Comparison of ENCODE assay signal across 11 cellular contexts in the genomic region with DNA sequence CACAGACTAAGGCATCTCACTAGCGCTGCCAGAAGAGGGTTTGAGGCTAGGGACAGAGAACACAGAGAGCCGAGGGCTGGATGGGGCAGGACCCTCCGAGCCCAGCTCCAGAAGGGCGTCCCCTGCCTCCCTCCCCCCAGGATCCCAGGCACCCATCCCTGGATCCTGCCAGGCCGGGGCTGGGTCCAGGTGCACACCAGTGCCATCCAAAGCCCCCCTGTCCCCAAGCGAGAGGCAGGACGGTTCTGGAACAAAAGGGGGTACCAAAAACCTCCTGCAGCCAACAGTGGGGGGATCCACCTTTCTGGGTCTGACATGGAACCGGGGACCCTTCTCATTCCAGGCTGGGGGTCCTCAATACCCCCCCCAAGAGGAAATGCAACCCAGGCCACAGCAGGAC. TPM values are rescaled to one million over a fixed set of nuclear protein-coding genes. Genes with fewer than 3 reads are reported as not detected.
DNase-seq lines count a peak whose midpoint lies in the region; ATAC-seq and TF ChIP-seq lines count a peak whose summit lies in the region.
"Had no signal": no experiment of that assay in that cellular context is flagged by ENCODE, and none has a peak within 500 bp of the region (broad histone marks: within the 10 kb centered on the region; RNA-seq: fewer than 3 reads in every experiment).

No MANE protein-coding gene starts in this region.

- peaks cover 34% of the 10 kb centered on the region for H3F3A ChIP-seq in MM.1S (ENCODE audit: insufficient read depth, low read length)

- H3K27me3 ChIP-seq in MM.1S (replicated peaks; ENCODE audit: insufficient read depth, low read length) (no peaks in the 10 kb centered on the region), testis (no peaks in the 10 kb centered on the region)
- H3K27me3 ChIP-seq: SJCRH30, thyroid gland had no signal

- 30 to 80% methylated on average over 2 to 8 of the region's 8 CpGs for WGBS in testis, 2 donors

- no peak overlapping the region for H3K4me3 ChIP-seq in MM.1S (ENCODE audit: low read length)
- no peak overlapping the region for H3K4me3 ChIP-seq in testis
- H3K4me3 ChIP-seq: SJCRH30, thyroid gland had no signal

- H3K27ac ChIP-seq in MM.1S (ENCODE audit: low read length): no peak overlapping the region
- peak overlapping the region in 1 of 2 donors; percentile 19 for H3K27ac ChIP-seq in testis
- H3K27ac ChIP-seq: SJCRH30, thyroid gland had no signal

- peak overlapping the region; percentile 14; the same call in 1 of the 2 replicates for H3K9ac ChIP-seq in MM.1S (ENCODE audit: low read length)

- H3K4me1 ChIP-seq in MM.1S (ENCODE audit: low read length) (peaks cover 40% of the 10 kb centered on the region), testis (peaks cover 45% of the 10 kb centered on the region)

- H3K9me2 ChIP-seq in MM.1S (replicated peaks; ENCODE audit: insufficient read depth, low read length): no peaks in the 10 kb centered on the region

- DNase-seq in activated T-cell treated with anti-CD3 and anti-CD28 coated beads, Interleukin-2, amount 50 U/mL, for 24 hours: no peak
- no peak for DNase-seq in activated T-cell treated with anti-CD3 and anti-CD28 coated beads, Interleukin-2, amount 50 U/mL, for 48 hours
- no peak for DNase-seq in MM.1S
- DNase-seq in central memory CD8-positive, alpha-beta T cell (ENCODE audit: low spot score in 2 of 2): no peak
- no peak for DNase-seq in stimulated activated effector memory CD8-positive, alpha-beta T cell treated with anti-CD3 and anti-CD28 coated beads, Interleukin-12 subunit alpha, Interleukin-12 subunit beta, amount 100 ng/mL, for 72 hours (ENCODE audit: low spot score in 2 of 2)
- no peak for DNase-seq in testis

- H3K4me3 Mint-ChIP-seq in activated T-cell treated with anti-CD3 and anti-CD28 coated beads, Interleukin-2, amount 50 U/mL, for 24 hours: no peak overlapping the region
- no peak overlapping the region for H3K4me3 Mint-ChIP-seq in central memory CD8-positive, alpha-beta T cell
- peak overlapping the region; percentile 52 for H3K4me3 Mint-ChIP-seq in stimulated activated effector memory CD8-positive, alpha-beta T cell treated with anti-CD3 and anti-CD28 coated beads, Interleukin-12 subunit alpha, Interleukin-12 subunit beta, amount 100 ng/mL, for 72 hours

- peak overlapping the region; percentile 34; the same call in 1 of the 2 replicates for H3K4me2 ChIP-seq in MM.1S (ENCODE audit: low read depth, low read length)

- no peak overlapping the region for H2AFZ ChIP-seq in MM.1S (ENCODE audit: low read length)

- peaks cover 64% of the 10 kb centered on the region for H3K79me2 ChIP-seq in MM.1S (ENCODE audit: low read length)

- no peaks in the 10 kb centered on the region for H3K36me3 ChIP-seq in MM.1S (replicated peaks; ENCODE audit: insufficient read depth, low read length)
- no peaks in the 10 kb centered on the region for H3K36me3 ChIP-seq in testis (ENCODE audit: low read depth, missing control alignments)
- H3K36me3 ChIP-seq: SJCRH30, thyroid gland had no signal

- peak overlapping the region; percentile 96 for H3K27ac Mint-ChIP-seq in activated T-cell treated with anti-CD3 and anti-CD28 coated beads, Interleukin-2, amount 50 U/mL, for 24 hours
- peak overlapping the region; percentile 79 for H3K27ac Mint-ChIP-seq in central memory CD8-positive, alpha-beta T cell (ENCODE audit: low read depth)
- H3K27ac Mint-ChIP-seq in stimulated activated effector memory CD8-positive, alpha-beta T cell treated with anti-CD3 and anti-CD28 coated beads, Interleukin-12 subunit alpha, Interleukin-12 subunit beta, amount 100 ng/mL, for 72 hours: peak overlapping the region; percentile 75

- TF ChIP-seq POLR2A in testis (IDR thresholded peaks at IDR 0.05): no peak

- H3K27me3 Mint-ChIP-seq in activated T-cell treated with anti-CD3 and anti-CD28 coated beads, Interleukin-2, amount 50 U/mL, for 24 hours: no peaks in the 10 kb centered on the region
- no peaks in the 10 kb centered on the region for H3K27me3 Mint-ChIP-seq in central memory CD8-positive, alpha-beta T cell
- H3K27me3 Mint-ChIP-seq: activated CD8-positive, alpha-beta memory T cell treated with anti-CD3 and anti-CD28 coated beads, Interleukin-2, amount 10 ng/mL, durations not matched to agents 7 days and 5 days had no signal

- no peaks in the 10 kb centered on the region for H4K20me1 ChIP-seq in MM.1S (ENCODE audit: insufficient read depth, low read length)

- intact Hi-C loops in testis (cut with DNase I; ENCODE audit: low total_unique reads): no loop called here

- H3K36me3 Mint-ChIP-seq in activated T-cell treated with anti-CD3 and anti-CD28 coated beads, Interleukin-2, amount 50 U/mL, for 24 hours (ENCODE audit: low read depth): peaks cover 31% of the 10 kb centered on the region
- peaks cover 27% of the 10 kb centered on the region for H3K36me3 Mint-ChIP-seq in central memory CD8-positive, alpha-beta T cell (ENCODE audit: insufficient read depth)
- H3K36me3 Mint-ChIP-seq in stimulated activated effector memory CD8-positive, alpha-beta T cell treated with anti-CD3 and anti-CD28 coated beads, Interleukin-12 subunit alpha, Interleukin-12 subunit beta, amount 100 ng/mL, for 72 hours: peaks cover 11% of the 10 kb centered on the region
- H3K36me3 Mint-ChIP-seq: activated CD8-positive, alpha-beta memory T cell treated with anti-CD3 and anti-CD28 coated beads, Interleukin-2, amount 10 ng/mL, durations not matched to agents 7 days and 5 days had no signal

- H3K9me3 ChIP-seq in MM.1S (replicated peaks; ENCODE audit: insufficient read depth, low read length): no peaks in the 10 kb centered on the region
- H3K9me3 ChIP-seq in testis: no peaks in the 10 kb centered on the region
- H3K9me3 ChIP-seq: SJCRH30, thyroid gland had no signal

- H3K4me1 Mint-ChIP-seq in activated T-cell treated with anti-CD3 and anti-CD28 coated beads, Interleukin-2, amount 50 U/mL, for 24 hours (ENCODE audit: low read depth): peaks cover 65% of the 10 kb centered on the region
- peaks cover 32% of the 10 kb centered on the region for H3K4me1 Mint-ChIP-seq in central memory CD8-positive, alpha-beta T cell
- peaks cover 40% of the 10 kb centered on the region for H3K4me1 Mint-ChIP-seq in stimulated activated effector memory CD8-positive, alpha-beta T cell treated with anti-CD3 and anti-CD28 coated beads, Interleukin-12 subunit alpha, Interleukin-12 subunit beta, amount 100 ng/mL, for 72 hours

- TF ChIP-seq CTCF in MM.1S (IDR thresholded peaks at IDR 0.05; ENCODE audit: low read length): no peak
- TF ChIP-seq CTCF in testis (IDR thresholded peaks at IDR 0.05): no peak

- no peak for ATAC-seq in central memory CD8-positive, alpha-beta T cell (replicated peaks; ENCODE audit: extremely low read depth, poor library complexity, severe bottlenecking)
- no peak for ATAC-seq in stimulated activated effector memory CD8-positive, alpha-beta T cell treated with anti-CD3 and anti-CD28 coated beads, Interleukin-12 subunit alpha, Interleukin-12 subunit beta, amount 100 ng/mL, for 72 hours
- ATAC-seq in HG03432 (IDR thresholded peaks at IDR 0.05; ENCODE audit: unreplicated experiment): no peak
- no peak for ATAC-seq in GM19395 (IDR thresholded peaks at IDR 0.05; ENCODE audit: unreplicated experiment)

- no peaks in the 10 kb centered on the region for H3K9me3 Mint-ChIP-seq in activated T-cell treated with anti-CD3 and anti-CD28 coated beads, Interleukin-2, amount 50 U/mL, for 24 hours
- H3K9me3 Mint-ChIP-seq in central memory CD8-positive, alpha-beta T cell: no peaks in the 10 kb centered on the region
- H3K9me3 Mint-ChIP-seq in stimulated activated effector memory CD8-positive, alpha-beta T cell treated with anti-CD3 and anti-CD28 coated beads, Interleukin-12 subunit alpha, Interleukin-12 subunit beta, amount 100 ng/mL, for 72 hours: no peaks in the 10 kb centered on the region

RNA-seq across cellular contexts. Expression of a gene that starts 4.4 kb away (rescaled TPM):
- total RNA-seq in testis: 100 to 1,000 TPM; 149 to 200 TPM
- 104 TPM for polyA plus RNA-seq in testis (ENCODE audit: insufficient read depth, low read depth, low replicate concordance)

RNA-seq across cellular contexts. Expression of a gene that starts 10.7 kb away (rescaled TPM):
- 10 to 100 TPM; 14.7 to 26.5 TPM for total RNA-seq in testis
- polyA plus RNA-seq in testis (ENCODE audit: insufficient read depth, low read depth, low replicate concordance): 13.3 TPM

RNA-seq across cellular contexts. Expression of a gene that starts 32.6 kb away (rescaled TPM):
- 100 to 1,000 TPM; 127 to 140 TPM for total RNA-seq in testis
- 51.1 TPM for polyA plus RNA-seq in testis (ENCODE audit: insufficient read depth, low read depth, low replicate concordance)

RNA-seq across cellular contexts. Expression of a gene that starts 40.7 kb away (rescaled TPM):
- total RNA-seq in testis: 10 to 100 TPM; 33.2 to 38.0 TPM
- 84.2 TPM for polyA plus RNA-seq in testis (ENCODE audit: insufficient read depth, low read depth, low replicate concordance)

RNA-seq across cellular contexts. Expression of a gene that starts 52.5 kb away (rescaled TPM):
- 10 to 100 TPM; 10.6 to 16.7 TPM for total RNA-seq in testis
- 1.1 TPM for polyA plus RNA-seq in testis (ENCODE audit: insufficient read depth, low read depth, low replicate concordance)
